In the genomic region with DNA sequence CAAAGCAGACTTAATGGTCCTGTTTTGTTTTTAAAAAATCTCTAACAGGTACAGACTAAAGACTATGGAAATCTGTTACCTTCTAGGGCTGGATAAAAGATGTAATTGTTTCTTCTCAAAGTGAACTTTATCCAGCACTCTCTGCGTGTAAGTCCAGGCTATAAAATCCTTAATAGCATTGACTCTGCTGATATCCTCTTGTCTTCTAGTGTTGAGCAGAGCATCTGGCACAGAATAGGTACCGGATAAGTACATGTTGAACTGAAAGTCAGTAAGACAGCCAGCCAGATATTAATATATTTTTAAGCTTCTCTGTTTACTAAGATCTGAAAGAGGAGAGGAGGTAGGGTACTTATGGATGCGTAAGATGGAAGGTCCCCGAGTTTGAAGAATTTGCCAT, we compare ENCODE assay signal across 27 cellular contexts.
"Had no signal": no experiment of that assay in that cellular context is flagged by ENCODE, and none has a peak within 500 bp of the region (broad histone marks: within the 10 kb centered on the region; RNA-seq: fewer than 3 reads in every experiment).

No MANE protein-coding gene starts in this region.

- H3K9me3 ChIP-seq: SJSA1, SK-N-SH had no signal

- ATAC-seq: activated CD8-positive, alpha-beta T cell treated with anti-CD3 and anti-CD28 coated beads for 36 hours; activated T-cell treated with anti-CD3 and anti-CD28 coated beads, Interleukin-2, amount 50 U/mL, for 72 hours; activated T-helper 17 cell treated with anti-CD3 and anti-CD28 coated beads, Interleukin-2, amount 50 U/mL, for 72 hours had no signal

- H3K4me3 ChIP-seq: PC-9, SJSA1 had no signal

- H3K36me3 ChIP-seq: brain microvascular endothelial cell, SJSA1 had no signal

- DNase-seq: activated CD4-positive, alpha-beta T cell treated with anti-CD3 and anti-CD28 coated beads, Interleukin-2, amount 10 ng/mL, durations not matched to agents 24 days and 14 days; activated CD4-positive, alpha-beta T cell treated with anti-CD3 and anti-CD28 coated beads, Interleukin-2, amount 50 U/mL, for 4 hours; activated CD8-positive, alpha-beta T cell treated with anti-CD3 and anti-CD28 coated beads for 36 hours; activated effector memory CD4-positive, alpha-beta T cell treated with anti-CD3 and anti-CD28 coated beads, Interleukin-2, amount 50 U/mL, for 16 hours; activated naive CD4-positive, alpha-beta T cell; activated naive CD4-positive, alpha-beta T cell treated with anti-CD3 and anti-CD28 coated beads, Interleukin-2, amount 50 U/mL, for 16 hours; activated naive CD8-positive, alpha-beta T cell treated with anti-CD3 and anti-CD28 coated beads for 36 hours; activated T-cell treated with anti-CD3 and anti-CD28 coated beads, Interleukin-2, amount 50 U/mL, for 1 hour; activated T-cell treated with anti-CD3 and anti-CD28 coated beads, Interleukin-2, amount 50 U/mL, for 72 hours; amniotic stem cell; aorta; brain microvascular endothelial cell; Karpas-422; KBM-7; NCI-H1105; NCI-H1417 treated with DMSO at 0.1 percent for 48 hours; NCI-H187 treated with DMSO at 0.1 percent for 48 hours; NCI-H2081; NCI-H226; NCI-H446 treated with DMSO at 0.1 percent for 48 hours; NCI-H69; PC-9; SHP77; SK-N-SH had no signal

- H3K27me3 ChIP-seq: brain microvascular endothelial cell, SJSA1 had no signal

- H3K4me1 ChIP-seq: SJSA1 had no signal

- H3K27ac ChIP-seq: brain microvascular endothelial cell, PC-9, RWPE1, SJSA1 had no signal
